In the genomic region with DNA sequence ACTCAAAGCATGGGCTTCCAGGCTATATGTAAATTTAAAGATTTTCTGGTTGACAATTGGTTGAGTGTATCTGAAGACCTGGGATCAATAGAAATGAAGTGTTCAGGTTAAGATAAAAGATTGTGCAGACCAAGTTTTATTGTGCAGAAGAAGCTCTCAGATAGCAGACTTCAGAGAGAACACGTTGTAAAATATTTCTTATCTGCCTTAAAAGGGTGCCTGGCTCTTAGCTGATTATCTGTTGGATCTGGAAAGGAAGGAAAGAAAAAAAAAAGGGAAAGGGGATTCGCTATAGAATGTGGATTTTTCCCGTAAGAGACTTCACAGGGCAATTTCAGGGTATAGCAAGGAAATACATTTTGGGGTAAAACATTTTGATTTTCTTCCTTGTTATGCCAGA, we compare ENCODE assay signal across 6 cellular contexts.
"Had no signal": no experiment of that assay in that cellular context is flagged by ENCODE, and none has a peak within 500 bp of the region (broad histone marks: within the 10 kb centered on the region; RNA-seq: fewer than 3 reads in every experiment).

No MANE protein-coding gene starts in this region.

- FAIRE-seq: HepG2, HTR-8/SVneo had no signal

- DNase-seq: IMR-90, KBM-7, KG1 had no signal

- H3K27ac ChIP-seq: HL-60 had no signal

- ATAC-seq: HepG2 had no signal
